Comparison of ENCODE assay signal across 2 cellular contexts in the genomic region with DNA sequence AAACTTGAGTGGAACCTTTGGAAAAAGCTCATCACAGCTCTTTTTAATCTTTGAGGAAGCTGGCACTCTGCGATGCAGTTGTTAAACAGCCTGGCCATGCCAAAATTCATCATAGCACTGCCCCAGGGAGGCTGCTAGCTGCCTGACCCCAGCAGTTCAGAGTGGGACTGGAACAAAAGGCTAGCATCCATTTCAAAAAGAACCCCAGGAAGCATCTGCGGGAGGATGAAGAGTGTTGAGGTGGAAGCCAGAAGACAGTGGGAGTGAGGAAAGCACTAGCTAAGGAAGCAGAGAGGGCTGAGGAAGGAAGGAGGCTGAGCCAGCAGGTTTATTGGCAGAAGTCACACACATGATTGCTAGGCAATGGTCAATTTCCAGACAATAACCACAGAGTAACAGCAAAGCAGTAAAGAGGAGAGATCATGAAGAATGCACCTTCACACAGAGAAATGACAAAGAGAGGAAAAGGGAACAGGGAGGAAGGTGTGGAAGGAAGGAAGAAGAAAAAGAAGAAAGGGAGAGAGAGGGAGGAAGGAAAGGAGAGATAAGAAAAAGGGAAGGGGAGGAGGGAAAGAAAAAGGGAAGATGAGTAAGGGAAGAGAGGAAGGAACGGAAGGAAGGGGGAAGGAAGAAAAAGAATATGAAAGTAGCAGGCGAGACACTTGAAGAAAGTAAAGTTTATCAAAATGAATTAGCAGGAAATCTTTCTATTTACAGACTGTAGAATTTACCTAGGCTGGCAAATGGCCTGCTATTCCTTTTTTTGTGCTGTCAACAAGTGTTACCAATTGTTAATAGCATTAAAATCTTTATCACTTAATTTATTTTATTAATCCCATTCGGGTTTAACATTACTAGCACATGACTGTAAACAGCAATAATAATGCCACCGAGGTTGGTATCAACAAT.
A peak's percentile ranks its signal among the peaks of the same experiment; 100 is the strongest.
TF ChIP-seq lines count a peak whose summit lies in the region.

No MANE protein-coding gene starts in this region.

TF ChIP-seq in HepG2, 621 proteins besides CTCF, POLR2A, EP300 and RAD21:
- TF ChIP-seq ZNF563 (CRISPR knock-in tag; IDR thresholded peaks at IDR 0.05) = no peak
- 0 out of 2 replicates have a peak, but pooled peaks have one; percentile 39 for TF ChIP-seq FOXA1 (IDR thresholded peaks at IDR 0.05)
- TF ChIP-seq FOXA1 (CRISPR knock-in tag; IDR thresholded peaks at IDR 0.05) = no peak
- no peak for TF ChIP-seq TOPORS (CRISPR knock-in tag; IDR thresholded peaks at IDR 0.05)
- peak; percentile 40; the same call in 1 of the 2 replicates for TF ChIP-seq ATM (IDR thresholded peaks at IDR 0.05; ENCODE audit: borderline replicate concordance)
- TF ChIP-seq, protein P1, sequence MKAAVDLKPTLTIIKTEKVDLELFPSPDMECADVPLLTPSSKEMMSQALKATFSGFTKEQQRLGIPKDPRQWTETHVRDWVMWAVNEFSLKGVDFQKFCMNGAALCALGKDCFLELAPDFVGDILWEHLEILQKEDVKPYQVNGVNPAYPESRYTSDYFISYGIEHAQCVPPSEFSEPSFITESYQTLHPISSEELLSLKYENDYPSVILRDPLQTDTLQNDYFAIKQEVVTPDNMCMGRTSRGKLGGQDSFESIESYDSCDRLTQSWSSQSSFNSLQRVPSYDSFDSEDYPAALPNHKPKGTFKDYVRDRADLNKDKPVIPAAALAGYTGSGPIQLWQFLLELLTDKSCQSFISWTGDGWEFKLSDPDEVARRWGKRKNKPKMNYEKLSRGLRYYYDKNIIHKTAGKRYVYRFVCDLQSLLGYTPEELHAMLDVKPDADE (CRISPR knock-in tag; IDR thresholded peaks at IDR 0.05) = no peak
- no peak for TF ChIP-seq SOX13 (IDR thresholded peaks at IDR 0.05)
- no peak for TF ChIP-seq SOX13 (CRISPR knock-in tag; conservative IDR thresholded peaks at IDR 0.05 in 1 of 2, IDR thresholded peaks at IDR 0.05 in 1 of 2)
- TF ChIP-seq, protein P2, sequence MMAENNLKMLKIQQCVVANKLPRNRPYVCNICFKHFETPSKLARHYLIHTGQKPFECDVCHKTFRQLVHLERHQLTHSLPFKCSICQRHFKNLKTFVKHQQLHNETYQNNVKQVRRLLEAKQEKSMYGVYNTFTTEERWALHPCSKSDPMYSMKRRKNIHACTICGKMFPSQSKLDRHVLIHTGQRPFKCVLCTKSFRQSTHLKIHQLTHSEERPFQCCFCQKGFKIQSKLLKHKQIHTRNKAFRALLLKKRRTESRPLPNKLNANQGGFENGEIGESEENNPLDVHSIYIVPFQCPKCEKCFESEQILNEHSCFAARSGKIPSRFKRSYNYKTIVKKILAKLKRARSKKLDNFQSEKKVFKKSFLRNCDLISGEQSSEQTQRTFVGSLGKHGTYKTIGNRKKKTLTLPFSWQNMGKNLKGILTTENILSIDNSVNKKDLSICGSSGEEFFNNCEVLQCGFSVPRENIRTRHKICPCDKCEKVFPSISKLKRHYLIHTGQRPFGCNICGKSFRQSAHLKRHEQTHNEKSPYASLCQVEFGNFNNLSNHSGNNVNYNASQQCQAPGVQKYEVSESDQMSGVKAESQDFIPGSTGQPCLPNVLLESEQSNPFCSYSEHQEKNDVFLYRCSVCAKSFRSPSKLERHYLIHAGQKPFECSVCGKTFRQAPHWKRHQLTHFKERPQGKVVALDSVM (CRISPR knock-in tag; IDR thresholded peaks at IDR 0.05) = no peak
- TF ChIP-seq, protein P3, sequence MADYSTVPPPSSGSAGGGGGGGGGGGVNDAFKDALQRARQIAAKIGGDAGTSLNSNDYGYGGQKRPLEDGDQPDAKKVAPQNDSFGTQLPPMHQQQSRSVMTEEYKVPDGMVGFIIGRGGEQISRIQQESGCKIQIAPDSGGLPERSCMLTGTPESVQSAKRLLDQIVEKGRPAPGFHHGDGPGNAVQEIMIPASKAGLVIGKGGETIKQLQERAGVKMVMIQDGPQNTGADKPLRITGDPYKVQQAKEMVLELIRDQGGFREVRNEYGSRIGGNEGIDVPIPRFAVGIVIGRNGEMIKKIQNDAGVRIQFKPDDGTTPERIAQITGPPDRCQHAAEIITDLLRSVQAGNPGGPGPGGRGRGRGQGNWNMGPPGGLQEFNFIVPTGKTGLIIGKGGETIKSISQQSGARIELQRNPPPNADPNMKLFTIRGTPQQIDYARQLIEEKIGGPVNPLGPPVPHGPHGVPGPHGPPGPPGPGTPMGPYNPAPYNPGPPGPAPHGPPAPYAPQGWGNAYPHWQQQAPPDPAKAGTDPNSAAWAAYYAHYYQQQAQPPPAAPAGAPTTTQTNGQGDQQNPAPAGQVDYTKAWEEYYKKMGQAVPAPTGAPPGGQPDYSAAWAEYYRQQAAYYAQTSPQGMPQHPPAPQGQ (CRISPR knock-in tag; IDR thresholded peaks at IDR 0.05; ENCODE audit: borderline replicate concordance) = no peak
- no peak for TF ChIP-seq TOE1 (CRISPR knock-in tag; IDR thresholded peaks at IDR 0.05)
- TF ChIP-seq POLR2AphosphoS2 (IDR thresholded peaks at IDR 0.05; ENCODE audit: low read depth, low read length) = no peak
- TF ChIP-seq HNRNPK (IDR thresholded peaks at IDR 0.05; ENCODE audit: low read depth, low read length, poor library complexity, severe bottlenecking) = peak; percentile 59
- TF ChIP-seq, protein P4, sequence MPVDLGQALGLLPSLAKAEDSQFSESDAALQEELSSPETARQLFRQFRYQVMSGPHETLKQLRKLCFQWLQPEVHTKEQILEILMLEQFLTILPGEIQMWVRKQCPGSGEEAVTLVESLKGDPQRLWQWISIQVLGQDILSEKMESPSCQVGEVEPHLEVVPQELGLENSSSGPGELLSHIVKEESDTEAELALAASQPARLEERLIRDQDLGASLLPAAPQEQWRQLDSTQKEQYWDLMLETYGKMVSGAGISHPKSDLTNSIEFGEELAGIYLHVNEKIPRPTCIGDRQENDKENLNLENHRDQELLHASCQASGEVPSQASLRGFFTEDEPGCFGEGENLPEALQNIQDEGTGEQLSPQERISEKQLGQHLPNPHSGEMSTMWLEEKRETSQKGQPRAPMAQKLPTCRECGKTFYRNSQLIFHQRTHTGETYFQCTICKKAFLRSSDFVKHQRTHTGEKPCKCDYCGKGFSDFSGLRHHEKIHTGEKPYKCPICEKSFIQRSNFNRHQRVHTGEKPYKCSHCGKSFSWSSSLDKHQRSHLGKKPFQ (CRISPR knock-in tag; IDR thresholded peaks at IDR 0.05; ENCODE audit: insufficient replicate concordance) = no peak
- TF ChIP-seq TRIM24 (CRISPR knock-in tag; IDR thresholded peaks at IDR 0.05) = no peak
TF ChIP-seq in HepG2: peak in this region for 3.

TF ChIP-seq in H1, 55 proteins besides CTCF, POLR2A, EP300 and RAD21:
- TF ChIP-seq RFX5 (IDR thresholded peaks at IDR 0.05; ENCODE audit: borderline replicate concordance, low read depth, low read length) (no peak), CBX5 (IDR thresholded peaks at IDR 0.05; ENCODE audit: low read depth, low read length) (no peak), POU5F1 (IDR thresholded peaks at IDR 0.05; ENCODE audit: low read depth, low read length) (0 out of 2 replicates have a peak, but pooled peaks have one; percentile 40), HDAC2 (IDR thresholded peaks at IDR 0.05; ENCODE audit: borderline replicate concordance in 1 of 2, low read depth in 2 of 2, low read length in 2 of 2) (peak; percentile 42 to 96; a peak in 2 of 4 replicates), HDAC6 (IDR thresholded peaks at IDR 0.05; ENCODE audit: low read depth, low read length) (no peak), SIX5 (IDR thresholded peaks at IDR 0.05; ENCODE audit: low read depth, low read length) (no peak), YY1 (IDR thresholded peaks at IDR 0.05; ENCODE audit: low read depth, low read length) (peak; percentile 73; the same call in 1 of the 2 replicates), GABPA (IDR thresholded peaks at IDR 0.05; ENCODE audit: borderline replicate concordance, insufficient read depth, low read length) (no peak), EGR1 (IDR thresholded peaks at IDR 0.05; ENCODE audit: borderline replicate concordance, low read depth, low read length) (no peak), KDM1A (IDR thresholded peaks at IDR 0.05; ENCODE audit: borderline replicate concordance, low read length) (no peak), CTBP2 (IDR thresholded peaks at IDR 0.05; ENCODE audit: borderline replicate concordance, insufficient read depth, insufficient read length, low read length) (peak; percentile 64), MAFK (IDR thresholded peaks at IDR 0.05; ENCODE audit: low read depth, low read length) (no peak), SIRT6 (IDR thresholded peaks at IDR 0.05; ENCODE audit: low read length) (no peak), SRF (IDR thresholded peaks at IDR 0.05; ENCODE audit: low read depth, low read length) (no peak)
- TF ChIP-seq, protein P5, sequence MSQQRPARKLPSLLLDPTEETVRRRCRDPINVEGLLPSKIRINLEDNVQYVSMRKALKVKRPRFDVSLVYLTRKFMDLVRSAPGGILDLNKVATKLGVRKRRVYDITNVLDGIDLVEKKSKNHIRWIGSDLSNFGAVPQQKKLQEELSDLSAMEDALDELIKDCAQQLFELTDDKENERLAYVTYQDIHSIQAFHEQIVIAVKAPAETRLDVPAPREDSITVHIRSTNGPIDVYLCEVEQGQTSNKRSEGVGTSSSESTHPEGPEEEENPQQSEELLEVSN (IDR thresholded peaks at IDR 0.05) = no peak
